ENCODE assay signal across 18 cellular contexts in the genomic region with DNA sequence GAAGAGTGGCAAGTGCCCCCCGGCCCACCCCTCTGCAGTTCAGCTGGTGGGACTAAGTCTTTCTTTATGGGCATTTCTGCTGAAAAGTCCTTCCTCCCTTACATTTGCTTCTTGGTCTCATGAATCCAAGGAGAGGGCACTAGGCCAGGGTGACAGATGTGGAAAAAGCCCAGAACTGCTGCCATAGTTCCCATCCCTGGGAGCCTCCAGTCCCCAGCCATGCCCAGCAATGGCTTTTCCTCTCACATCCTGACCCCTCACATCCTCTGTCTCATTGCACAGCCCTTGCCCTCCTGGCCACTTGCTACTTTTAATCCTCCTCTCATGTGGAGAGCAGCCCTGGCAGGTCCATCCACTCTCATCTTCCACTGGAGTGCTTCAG.
A peak's percentile ranks its signal among the peaks of the same experiment; 100 is the strongest.
DNase-seq lines count a peak whose midpoint lies in the region; ATAC-seq, FAIRE-seq and TF ChIP-seq lines count a peak whose summit lies in the region.
"Had no signal": no experiment of that assay in that cellular context is flagged by ENCODE, and none has a peak within 500 bp of the region (broad histone marks: within the 10 kb centered on the region; RNA-seq: fewer than 3 reads in every experiment).

No MANE protein-coding gene starts in this region.

- H4K20me1 ChIP-seq in BLaER1 (no peaks in the 10 kb centered on the region), SK-N-SH (ENCODE audit: insufficient read depth) (no peaks in the 10 kb centered on the region)

- TF ChIP-seq EP300 in SK-N-SH (IDR thresholded peaks at IDR 0.05; ENCODE audit: borderline replicate concordance in 1 of 2, low read depth in 1 of 2, low read length in 1 of 2) = no peak

- H3K4me1 ChIP-seq in BLaER1 (peaks cover 84% of the 10 kb centered on the region), colonic mucosa (no peaks in the 10 kb centered on the region), lung (ENCODE audit: control insufficient read depth in 2 of 2, insufficient read depth in 2 of 2, low read length in 2 of 2) (peaks cover 14 to 43% of the 10 kb centered on the region in 2 donors), SK-N-SH (ENCODE audit: control insufficient read depth in 1 of 2, insufficient read depth in 2 of 2, low read depth in 1 of 2, low read length in 1 of 2) (peaks cover 5 to 18% of the 10 kb centered on the region in 2 experiments)

- H3K36me3 ChIP-seq in BLaER1 = no peaks in the 10 kb centered on the region
- H3K36me3 ChIP-seq in colonic mucosa = no peaks in the 10 kb centered on the region
- H3K36me3 ChIP-seq in lung (ENCODE audit: control insufficient read depth in 2 of 2, insufficient read depth in 2 of 2, low read length in 2 of 2) = no peaks in the 10 kb centered on the region
- no peaks in the 10 kb centered on the region for H3K36me3 ChIP-seq in SK-N-SH (replicated peaks in 1 of 2; ENCODE audit: control insufficient read depth in 1 of 2, insufficient read depth in 2 of 2, low read length in 1 of 2)
- H3K36me3 ChIP-seq: neutrophil, spleen, WERI-Rb-1 had no signal

- no peaks in the 10 kb centered on the region for H3K9me2 ChIP-seq in SK-N-SH

- peak overlapping the region; percentile 8 for H3K27ac Mint-ChIP-seq in stimulated activated effector memory CD8-positive, alpha-beta T cell treated with anti-CD3 and anti-CD28 coated beads, Interleukin-12 subunit alpha, Interleukin-12 subunit beta, amount 100 ng/mL, for 72 hours
- H3K27ac Mint-ChIP-seq: stimulated activated naive CD8-positive, alpha-beta T cell treated with anti-CD3 and anti-CD28 coated beads, Interleukin-15, amount 100 ng/mL, for 72 hours had no signal

- H3K9ac ChIP-seq in BLaER1 (peak overlapping the region; percentile 73), colonic mucosa (ENCODE audit: low read depth in 2 of 2, low read length in 2 of 2) (no peak overlapping the region), SK-N-SH (no peak overlapping the region)

- no peak overlapping the region for H2AFZ ChIP-seq in SK-N-SH (ENCODE audit: low read depth)

- TF ChIP-seq CTCF in colonic mucosa (IDR thresholded peaks at IDR 0.05) (no peak), lung (IDR thresholded peaks at IDR 0.05; ENCODE audit: control extremely low read depth, extremely low read depth) (no peak), SK-N-SH (IDR thresholded peaks at IDR 0.05) (no peak)

- WGBS in lung, 2 donors = 83 to 92% methylated on average over 1 of the region's 1 CpG
- 100% methylated on average over 1 of the region's 1 CpG for WGBS in SK-N-SH (ENCODE audit: low lambda C conversion rate)

- CTCF ChIA-PET in SK-N-SH (lab: Yijun Ruan, JAX) = interaction anchor here (1.1 kb wide), 1 partner anchor 22 kb away, joined by 3 read pairs; no protein-coding TSS in a partner anchor

- H3K27me3 ChIP-seq in BLaER1 = no peaks in the 10 kb centered on the region
- no peaks in the 10 kb centered on the region for H3K27me3 ChIP-seq in colonic mucosa
- H3K27me3 ChIP-seq in lung (ENCODE audit: control insufficient read depth, insufficient read depth) = no peaks in the 10 kb centered on the region
- no peaks in the 10 kb centered on the region for H3K27me3 ChIP-seq in SK-N-SH (ENCODE audit: insufficient read depth)
- H3K27me3 ChIP-seq: dorsolateral prefrontal cortex, neutrophil, spleen had no signal

- H3K79me2 ChIP-seq in SK-N-SH (ENCODE audit: insufficient read depth) = no peaks in the 10 kb centered on the region

- no peak for ATAC-seq in lung (ENCODE audit: insufficient read depth, low FRiP score)
- ATAC-seq in stimulated activated effector memory CD8-positive, alpha-beta T cell treated with anti-CD3 and anti-CD28 coated beads, Interleukin-12 subunit alpha, Interleukin-12 subunit beta, amount 100 ng/mL, for 72 hours = no peak
- ATAC-seq in stimulated activated naive CD8-positive, alpha-beta T cell treated with anti-CD3 and anti-CD28 coated beads, Interleukin-15, Interleukin-2, amounts not matched to agents 100 U/mL and 50 U/mL, for 24 hours = no peak
- no peak for ATAC-seq in HG02798 (IDR thresholded peaks at IDR 0.05; ENCODE audit: poor library complexity, unreplicated experiment)
- ATAC-seq: PC-3; stimulated activated naive CD8-positive, alpha-beta T cell treated with anti-CD3 and anti-CD28 coated beads, Interleukin-15, amount 100 ng/mL, for 72 hours had no signal

- no peak for FAIRE-seq in H54 (lab: Jason Lieb, UNC)

- TF ChIP-seq RAD21 in SK-N-SH (IDR thresholded peaks at IDR 0.05; ENCODE audit: low read length) = no peak

- peak overlapping the region; percentile 94 for H3K27ac ChIP-seq in BLaER1
- peak overlapping the region; percentile 38 for H3K27ac ChIP-seq in colonic mucosa
- H3K27ac ChIP-seq in lung (ENCODE audit: low read depth in 1 of 2, low read length in 1 of 2) = peak overlapping the region; percentile 2 to 17
- no peak overlapping the region for H3K27ac ChIP-seq in SK-N-SH (ENCODE audit: low read depth in 2 of 2, low read length in 1 of 2)
- H3K27ac ChIP-seq: neutrophil had no signal

- no peaks in the 10 kb centered on the region for H3K9me3 Mint-ChIP-seq in stimulated activated effector memory CD8-positive, alpha-beta T cell treated with anti-CD3 and anti-CD28 coated beads, Interleukin-12 subunit alpha, Interleukin-12 subunit beta, amount 100 ng/mL, for 72 hours
- H3K9me3 Mint-ChIP-seq: stimulated activated naive CD8-positive, alpha-beta T cell treated with anti-CD3 and anti-CD28 coated beads, Interleukin-15, amount 100 ng/mL, for 72 hours had no signal

- peaks cover 12% of the 10 kb centered on the region for H3K4me1 Mint-ChIP-seq in stimulated activated effector memory CD8-positive, alpha-beta T cell treated with anti-CD3 and anti-CD28 coated beads, Interleukin-12 subunit alpha, Interleukin-12 subunit beta, amount 100 ng/mL, for 72 hours

- DNase-seq in colonic mucosa = no peak
- DNase-seq in lung (ENCODE audit: low spot score) = no peak
- no peak for DNase-seq in stimulated activated effector memory CD8-positive, alpha-beta T cell treated with anti-CD3 and anti-CD28 coated beads, Interleukin-12 subunit alpha, Interleukin-12 subunit beta, amount 100 ng/mL, for 72 hours (ENCODE audit: low spot score in 2 of 2)
- no peak for DNase-seq in stimulated activated naive CD8-positive, alpha-beta T cell treated with anti-CD3 and anti-CD28 coated beads, Interleukin-15, Interleukin-2, amounts not matched to agents 100 U/mL and 50 U/mL, for 24 hours
- no peak for DNase-seq in SK-N-SH
- DNase-seq in H54 (ENCODE audit: insufficient read length, low spot score) = no peak
- DNase-seq: COR-L47; dorsolateral prefrontal cortex; GF-D8; NCI-H1694; NCI-H510A; PC-3; spleen; stimulated activated naive CD8-positive, alpha-beta T cell treated with anti-CD3 and anti-CD28 coated beads, Interleukin-15, amount 100 ng/mL, for 72 hours; WERI-Rb-1 had no signal

- TF ChIP-seq POLR2A in H54 (IDR thresholded peaks at IDR 0.05; ENCODE audit: low read depth, low read length) = no peak

- H3K4me3 ChIP-seq in BLaER1 (no peak overlapping the region), colonic mucosa (no peak overlapping the region), lung (no peak overlapping the region), SK-N-SH (ENCODE audit: low read depth in 2 of 2, low read length in 1 of 2) (no peak overlapping the region)
- H3K4me3 ChIP-seq: dorsolateral prefrontal cortex, spleen had no signal

- no peaks in the 10 kb centered on the region for H3K36me3 Mint-ChIP-seq in stimulated activated effector memory CD8-positive, alpha-beta T cell treated with anti-CD3 and anti-CD28 coated beads, Interleukin-12 subunit alpha, Interleukin-12 subunit beta, amount 100 ng/mL, for 72 hours

- H3K9me3 ChIP-seq in BLaER1 (0 out of 2 replicates have a peak, but pooled peaks cover 4% of the 10 kb centered on the region), colonic mucosa (no peaks in the 10 kb centered on the region), lung (ENCODE audit: control insufficient read depth in 2 of 2, insufficient read depth in 1 of 2, low read length in 1 of 2) (no peaks in the 10 kb centered on the region), SK-N-SH (no peaks in the 10 kb centered on the region)
- H3K9me3 ChIP-seq: neutrophil, spleen had no signal

- POLR2A ChIA-PET in SK-N-SH (lab: Yijun Ruan, JAX) = no interaction called here

- H3K4me2 ChIP-seq in BLaER1 (peak overlapping the region; percentile 82), SK-N-SH (no peak overlapping the region)

- H3K4me3 Mint-ChIP-seq in stimulated activated effector memory CD8-positive, alpha-beta T cell treated with anti-CD3 and anti-CD28 coated beads, Interleukin-12 subunit alpha, Interleukin-12 subunit beta, amount 100 ng/mL, for 72 hours = no peak overlapping the region
- H3K4me3 Mint-ChIP-seq: stimulated activated naive CD8-positive, alpha-beta T cell treated with anti-CD3 and anti-CD28 coated beads, Interleukin-15, amount 100 ng/mL, for 72 hours had no signal

- intact Hi-C loops in colonic mucosa (cut with DNase I) = no loop called here

- peaks cover 24% of the 10 kb centered on the region for H3F3A ChIP-seq in SK-N-SH (replicated peaks; ENCODE audit: insufficient read depth)

TF ChIP-seq in SK-N-SH, 30 proteins besides CTCF, POLR2A, EP300 and RAD21 (continues in another document):
- no peak for TF ChIP-seq FOXM1 (IDR thresholded peaks at IDR 0.05; ENCODE audit: low read depth)
- TF ChIP-seq, protein P1, sequence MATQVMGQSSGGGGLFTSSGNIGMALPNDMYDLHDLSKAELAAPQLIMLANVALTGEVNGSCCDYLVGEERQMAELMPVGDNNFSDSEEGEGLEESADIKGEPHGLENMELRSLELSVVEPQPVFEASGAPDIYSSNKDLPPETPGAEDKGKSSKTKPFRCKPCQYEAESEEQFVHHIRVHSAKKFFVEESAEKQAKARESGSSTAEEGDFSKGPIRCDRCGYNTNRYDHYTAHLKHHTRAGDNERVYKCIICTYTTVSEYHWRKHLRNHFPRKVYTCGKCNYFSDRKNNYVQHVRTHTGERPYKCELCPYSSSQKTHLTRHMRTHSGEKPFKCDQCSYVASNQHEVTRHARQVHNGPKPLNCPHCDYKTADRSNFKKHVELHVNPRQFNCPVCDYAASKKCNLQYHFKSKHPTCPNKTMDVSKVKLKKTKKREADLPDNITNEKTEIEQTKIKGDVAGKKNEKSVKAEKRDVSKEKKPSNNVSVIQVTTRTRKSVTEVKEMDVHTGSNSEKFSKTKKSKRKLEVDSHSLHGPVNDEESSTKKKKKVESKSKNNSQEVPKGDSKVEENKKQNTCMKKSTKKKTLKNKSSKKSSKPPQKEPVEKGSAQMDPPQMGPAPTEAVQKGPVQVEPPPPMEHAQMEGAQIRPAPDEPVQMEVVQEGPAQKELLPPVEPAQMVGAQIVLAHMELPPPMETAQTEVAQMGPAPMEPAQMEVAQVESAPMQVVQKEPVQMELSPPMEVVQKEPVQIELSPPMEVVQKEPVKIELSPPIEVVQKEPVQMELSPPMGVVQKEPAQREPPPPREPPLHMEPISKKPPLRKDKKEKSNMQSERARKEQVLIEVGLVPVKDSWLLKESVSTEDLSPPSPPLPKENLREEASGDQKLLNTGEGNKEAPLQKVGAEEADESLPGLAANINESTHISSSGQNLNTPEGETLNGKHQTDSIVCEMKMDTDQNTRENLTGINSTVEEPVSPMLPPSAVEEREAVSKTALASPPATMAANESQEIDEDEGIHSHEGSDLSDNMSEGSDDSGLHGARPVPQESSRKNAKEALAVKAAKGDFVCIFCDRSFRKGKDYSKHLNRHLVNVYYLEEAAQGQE (IDR thresholded peaks at IDR 0.05; ENCODE audit: low read depth, low read length) = no peak

Comparison
In these comparisons a context has a peak if more than half of its experiments do, and no peak if none do; other contexts are left out.
1. H3K27ac ChIP-seq: peak in BLaER1 (single experiment), colonic mucosa (single experiment) and lung (2 of 2); none in SK-N-SH (0 of 2).